Comparison of ENCODE assay signal across 8 cellular contexts in the genomic region with DNA sequence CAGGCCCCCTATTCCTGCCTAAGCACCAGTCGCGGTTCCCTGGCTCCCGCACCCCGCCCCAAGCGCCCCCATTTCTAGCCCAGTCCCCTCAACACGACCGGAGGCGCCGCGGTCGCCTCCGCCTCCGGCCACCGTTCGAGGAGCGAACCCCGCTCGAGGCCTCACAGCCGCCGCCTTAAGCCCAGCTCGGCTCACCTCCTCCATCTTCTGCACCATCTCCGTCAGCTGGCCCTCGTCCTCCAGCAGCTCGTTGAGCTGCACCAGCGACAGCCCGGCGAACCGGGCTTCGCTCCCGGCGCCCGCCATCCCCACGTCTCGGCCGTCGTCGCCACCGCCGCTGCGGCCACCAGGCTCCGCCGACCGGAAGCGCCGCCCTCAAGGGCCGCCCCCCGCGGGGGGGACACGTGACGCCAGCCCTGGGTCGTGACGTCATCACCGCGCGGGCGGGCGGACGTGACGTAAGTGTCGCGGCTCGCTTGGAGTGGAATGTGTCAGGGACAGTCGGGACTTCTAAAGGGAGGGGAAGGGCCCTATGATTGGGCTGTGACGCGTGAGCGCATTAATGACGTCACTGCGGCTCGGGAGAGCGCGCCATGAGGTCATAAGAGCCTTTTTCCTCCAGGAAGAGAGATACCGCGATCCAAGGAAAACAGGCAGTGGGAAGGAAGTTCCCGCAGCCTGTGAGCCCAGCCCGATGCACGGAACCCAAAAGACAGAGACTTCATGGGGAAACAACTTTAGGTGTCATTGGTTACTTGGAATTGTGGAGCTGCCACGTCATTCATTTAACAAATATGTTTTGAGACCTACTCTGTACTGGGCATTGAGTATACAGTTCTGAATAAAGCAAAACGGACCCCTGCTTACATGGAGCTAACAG. TPM values are rescaled to one million over a fixed set of nuclear protein-coding genes. Genes with fewer than 3 reads are reported as not detected.
DNase-seq lines count a peak whose midpoint lies in the region; ATAC-seq and TF ChIP-seq lines count a peak whose summit lies in the region.

Gene VPS37B (minus strand): TSS at position 368 of the 880 bp plus-strand sequence. CDS start 62 bp downstream, at position 306.

- peak within 1 kb of the TSS; percentile 88 to 89 for H3K4me3 ChIP-seq in DND-41 (ENCODE audit: low read depth in 1 of 2, low read length in 2 of 2)
- peak within 1 kb of the TSS; percentile 91 to 93 for H3K4me3 ChIP-seq in HCT116 (replicated peaks in 1 of 2; ENCODE audit: low read depth in 1 of 2, low read length in 2 of 2)
- H3K4me3 ChIP-seq in coronary artery: peak within 1 kb of the TSS; percentile 81

- H3K9me2 ChIP-seq in HCT116 (ENCODE audit: insufficient read depth): no peaks in the 10 kb centered on the region

- H3K27ac ChIP-seq in DND-41 (ENCODE audit: low read length): peak within 1 kb of the TSS; percentile 66
- H3K27ac ChIP-seq in HCT116 (ENCODE audit: low read depth, low read length): peak within 1 kb of the TSS; percentile 79
- peak within 1 kb of the TSS; percentile 80 to 82 for H3K27ac ChIP-seq in coronary artery

- H3K4me2 ChIP-seq in DND-41 (ENCODE audit: insufficient read depth, low read length): peak within 1 kb of the TSS; percentile 84
- peak within 1 kb of the TSS; percentile 86 for H3K4me2 ChIP-seq in HCT116 (ENCODE audit: low read length)

- H3K36me3 ChIP-seq in DND-41 (ENCODE audit: insufficient read depth, low read length) (peaks cover 5% of the 10 kb centered on the region; the same call in 1 of the 2 replicates), HCT116 (ENCODE audit: control insufficient read depth in 1 of 2, insufficient read depth in 2 of 2, low read length in 2 of 2) (no peaks in the 10 kb centered on the region)

- POLR2A ChIA-PET in HCT116 (lab: Charles Lee): no interaction called here

- H3K9me3 ChIP-seq in DND-41 (ENCODE audit: insufficient read depth, low read length, severe bottlenecking) (no peaks in the 10 kb centered on the region), HCT116 (ENCODE audit: control insufficient read depth in 1 of 2, insufficient read depth in 1 of 2, low read depth in 1 of 2, low read length in 2 of 2) (no peaks in the 10 kb centered on the region)

- CTCF ChIA-PET in HCT116 (lab: Charles Lee): no interaction called here

- peaks cover 11% of the 10 kb centered on the region; the same call in 1 of the 2 replicates for H4K20me1 ChIP-seq in DND-41 (ENCODE audit: insufficient read depth, low read length)
- H4K20me1 ChIP-seq in HCT116 (ENCODE audit: insufficient read depth): peaks cover 2% of the 10 kb centered on the region; the same call in 1 of the 2 replicates

- TF ChIP-seq RAD21 in HCT116 (IDR thresholded peaks at IDR 0.05; ENCODE audit: low read depth): no peak

- H3K9ac ChIP-seq in DND-41 (ENCODE audit: low read depth, low read length) (peak within 1 kb of the TSS; percentile 83), HCT116 (ENCODE audit: low read length) (peak within 1 kb of the TSS; percentile 98)

- intact Hi-C loops in HCT116 (cut with micrococcal nuclease): no loop called here

- H3K4me1 ChIP-seq in DND-41 (ENCODE audit: insufficient read depth, low read length) (peaks cover 82% of the 10 kb centered on the region), HCT116 (ENCODE audit: control insufficient read depth in 1 of 2, insufficient read depth in 2 of 2, low read length in 2 of 2) (peaks cover 35 to 58% of the 10 kb centered on the region in 2 experiments)

- ATAC-seq in DND-41 (ENCODE audit: insufficient read depth, low read depth) (peak; percentile 58), HCT116 (peak; percentile 67), left lobe of liver (peak; percentile 82), GM21381 (IDR thresholded peaks at IDR 0.05; ENCODE audit: unreplicated experiment) (no peak)

- peak; percentile 79 for DNase-seq in DND-41
- peak; percentile 90 for DNase-seq in HCT116 (ENCODE audit: low read depth, low spot score)
- DNase-seq in NCI-H2227 (lab: John Stamatoyannopoulos, UW; ENCODE audit: unreplicated experiment): peak; percentile 96
- DNase-seq in activated CD4-positive, alpha-beta T cell treated with anti-CD3 and anti-CD28 coated beads, Interleukin-2, amount 50 U/mL, for 1 hour: peak; percentile 89
- DNase-seq in coronary artery (ENCODE audit: low spot score): peak; percentile 91
- peak; percentile 79 for DNase-seq in left lobe of liver (ENCODE audit: low spot score)
- peak; percentile 90 for DNase-seq in stimulated activated CD4-positive, alpha-beta T cell treated with anti-CD3 and anti-CD28 coated beads, Interleukin-1b, Interleukin-23, amount 100 ng/mL, for 48 hours

- H2AFZ ChIP-seq in DND-41 (ENCODE audit: low read depth, low read length) (peak within 1 kb of the TSS; percentile 86), HCT116 (ENCODE audit: low read depth, low read length, poor library complexity, severe bottlenecking) (peak within 1 kb of the TSS; percentile 80)

- H3K27me3 ChIP-seq in DND-41 (ENCODE audit: insufficient read depth, low read length, poor library complexity) (no peaks in the 10 kb centered on the region), HCT116 (ENCODE audit: insufficient read depth, low read length) (no peaks in the 10 kb centered on the region)

- TF ChIP-seq CTCF in DND-41 (IDR thresholded peaks at IDR 0.05; ENCODE audit: borderline replicate concordance, extremely low read depth, low read length, poor library complexity, severe bottlenecking): no peak
- TF ChIP-seq CTCF in HCT116 (IDR thresholded peaks at IDR 0.05 in 2 of 3, conservative IDR thresholded peaks at IDR 0.05 in 1 of 3; ENCODE audit: borderline replicate concordance in 1 of 3, insufficient read depth in 1 of 3, low read depth in 2 of 3, low read length in 2 of 3): no peak
- no peak for TF ChIP-seq CTCF in coronary artery (IDR thresholded peaks at IDR 0.05)

- H3K79me2 ChIP-seq in DND-41 (ENCODE audit: insufficient read depth, low read length) (peaks cover 57% of the 10 kb centered on the region), HCT116 (ENCODE audit: insufficient read depth, low read length) (peaks cover 49% of the 10 kb centered on the region)

- no TSS peak for BruUV-seq in HCT116 (replicated peaks; lab: Mats Ljungman, UMichigan)

- peak; percentile 67 for TF ChIP-seq POLR2A in HCT116 (IDR thresholded peaks at IDR 0.05; ENCODE audit: borderline replicate concordance, extremely low read depth, insufficient read depth, insufficient read length)

- RAD21 ChIA-PET in HCT116 (lab: Charles Lee; ENCODE audit: low non-redundant PET in 1 of 2, low total read pairs in 2 of 2, uncharacterized antibody in 2 of 2, unreplicated experiment in 2 of 2): no interaction called here

TF ChIP-seq in HCT116, 20 proteins besides CTCF, POLR2A, EP300 and RAD21:
- TF ChIP-seq ELF1 (IDR thresholded peaks at IDR 0.05; ENCODE audit: borderline replicate concordance, low read depth): no peak
- TF ChIP-seq TCF7L2 (IDR thresholded peaks at IDR 0.05; ENCODE audit: borderline replicate concordance, extremely low read depth, insufficient read depth, insufficient read length): peak; percentile 97
- TF ChIP-seq POLR2AphosphoS5 (IDR thresholded peaks at IDR 0.05; ENCODE audit: low read depth, low read length): peak; percentile 96
- TF ChIP-seq ZBTB33 (IDR thresholded peaks at IDR 0.05; ENCODE audit: extremely low read depth, insufficient replicate concordance, low read length): peak; percentile 17
- TF ChIP-seq SP1 (IDR thresholded peaks at IDR 0.05; ENCODE audit: low read depth): no peak
- no peak for TF ChIP-seq JUND (IDR thresholded peaks at IDR 0.05)
- TF ChIP-seq ZFX (IDR thresholded peaks at IDR 0.05): peak; percentile 50; the same call in 1 of the 2 replicates
- TF ChIP-seq YY1 (IDR thresholded peaks at IDR 0.05; ENCODE audit: extremely low read depth, insufficient replicate concordance, low read depth, low read length): peak; percentile 67

RNA-seq across cellular contexts. Expression of gene VPS37B, which starts in this region (rescaled TPM):
- 55.0 TPM for total RNA-seq in HCT116 (2021; ENCODE audit: unreplicated experiment)
- polyA plus RNA-seq in HCT116 (2012): 48.3 and 53.6 TPM in 2 replicates
- 6.6 TPM for total RNA-seq in left lobe of liver
